Comparison of ENCODE assay signal across 8 cellular contexts in the genomic region with DNA sequence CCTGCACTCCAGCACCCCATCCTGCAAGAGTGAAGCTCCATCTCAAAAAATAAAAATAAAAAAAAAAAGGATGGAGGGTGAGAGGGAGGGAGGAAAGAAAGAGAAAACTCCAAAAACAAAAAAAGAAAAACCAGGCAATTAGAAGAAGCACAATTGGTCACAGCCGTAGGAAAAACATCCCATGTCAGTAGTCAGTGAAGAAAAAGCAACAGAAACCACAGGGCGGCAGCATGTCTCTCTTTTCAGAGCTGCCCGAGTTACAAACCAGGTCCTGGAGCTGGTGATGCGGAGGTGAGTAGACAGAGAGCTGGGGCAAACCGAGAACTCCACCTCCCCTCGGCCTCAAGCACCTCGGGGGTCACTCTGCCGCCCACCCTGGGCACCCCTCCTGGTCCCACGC. TPM values are rescaled to one million over a fixed set of nuclear protein-coding genes. Genes with fewer than 3 reads are reported as not detected.
DNase-seq lines count a peak whose midpoint lies in the region; ATAC-seq and TF ChIP-seq lines count a peak whose summit lies in the region.
"Not testable (repeated sequence)": the region's sequence is repeated elsewhere in the genome, so short reads cannot be mapped to it uniquely, and the experiment has no call there.

No MANE protein-coding gene starts in this region.

- H3K27me3 Mint-ChIP-seq in CD4-positive, CD25-positive, alpha-beta regulatory T cell; activated T-cell treated with anti-CD3 and anti-CD28 coated beads, Interleukin-2, amount 50 U/mL, for 24 hours: not testable (repeated sequence)

- H3K4me3 ChIP-seq in CD4-positive, CD25-positive, alpha-beta regulatory T cell (ENCODE audit: low read depth, low read length); HFF-Myc (replicated peaks; ENCODE audit: low read depth, low read length); OCI-LY3 (ENCODE audit: low read length): not testable (repeated sequence)
- H3K4me3 ChIP-seq in coronary artery: peak overlapping the region; percentile 68

- peak overlapping the region in 1 of 3 donors; percentile 84 for H3K27ac Mint-ChIP-seq in CD4-positive, CD25-positive, alpha-beta regulatory T cell
- H3K27ac Mint-ChIP-seq in activated T-cell treated with anti-CD3 and anti-CD28 coated beads, Interleukin-2, amount 50 U/mL, for 24 hours: peak overlapping the region; percentile 66

- H3K4me3 Mint-ChIP-seq in CD4-positive, CD25-positive, alpha-beta regulatory T cell: peak overlapping the region in 2 of 4 donors; percentile 51 to 58
- H3K4me3 Mint-ChIP-seq in activated T-cell treated with anti-CD3 and anti-CD28 coated beads, Interleukin-2, amount 50 U/mL, for 24 hours: not testable (repeated sequence)

- peaks cover 0 to 17% (median 1%) of the 10 kb centered on the region in 4 donors for H3K4me1 Mint-ChIP-seq in CD4-positive, CD25-positive, alpha-beta regulatory T cell
- H3K4me1 Mint-ChIP-seq in activated T-cell treated with anti-CD3 and anti-CD28 coated beads, Interleukin-2, amount 50 U/mL, for 24 hours (ENCODE audit: low read depth): peaks cover 16% of the 10 kb centered on the region

- not testable (repeated sequence) for H3K36me3 Mint-ChIP-seq in CD4-positive, CD25-positive, alpha-beta regulatory T cell; activated T-cell treated with anti-CD3 and anti-CD28 coated beads, Interleukin-2, amount 50 U/mL, for 24 hours (ENCODE audit: low read depth)

- not testable (repeated sequence) for H3K27ac ChIP-seq in CD4-positive, CD25-positive, alpha-beta regulatory T cell (ENCODE audit: insufficient read depth, low read length, poor library complexity, severe bottlenecking); OCI-LY3 (ENCODE audit: low read length)
- peak overlapping the region; percentile 98 to 99 for H3K27ac ChIP-seq in coronary artery
- H3K27ac ChIP-seq in substantia nigra (ENCODE audit: low read depth, low read length, poor library complexity, severe bottlenecking): peak overlapping the region; percentile 33

- H2AFZ ChIP-seq in OCI-LY3 (ENCODE audit: low read depth, low read length): not testable (repeated sequence)

- not testable (repeated sequence) for H3K9me3 Mint-ChIP-seq in CD4-positive, CD25-positive, alpha-beta regulatory T cell; activated T-cell treated with anti-CD3 and anti-CD28 coated beads, Interleukin-2, amount 50 U/mL, for 24 hours

- not testable (repeated sequence) for H3K79me2 ChIP-seq in OCI-LY3 (ENCODE audit: low read length)

- TF ChIP-seq CTCF in HFF-Myc (IDR thresholded peaks at IDR 0.05; ENCODE audit: low read depth, low read length, missing control alignments) (peak; percentile 46), OCI-LY3 (IDR thresholded peaks at IDR 0.05; ENCODE audit: low read depth, low read length) (peak; percentile 50), coronary artery (IDR thresholded peaks at IDR 0.05) (peak; percentile 30)

- H3K4me2 ChIP-seq in OCI-LY3 (ENCODE audit: low read length): peak overlapping the region; percentile 2; the same call in 1 of the 2 replicates

- peak; percentile 52 to 54 for ATAC-seq in CD4-positive, CD25-positive, alpha-beta regulatory T cell (ENCODE audit: low read depth in 2 of 2)

- not testable (repeated sequence) for H4K20me1 ChIP-seq in OCI-LY3 (ENCODE audit: insufficient read depth, low read length)

- H3K36me3 ChIP-seq in CD4-positive, CD25-positive, alpha-beta regulatory T cell (ENCODE audit: control insufficient read depth, insufficient read depth, low read length); OCI-LY3 (replicated peaks; ENCODE audit: low read depth, low read length): not testable (repeated sequence)

- H3K9ac ChIP-seq in OCI-LY3 (ENCODE audit: low read length): not testable (repeated sequence)

- H3K4me1 ChIP-seq in CD4-positive, CD25-positive, alpha-beta regulatory T cell (ENCODE audit: control insufficient read depth, insufficient read depth, low read length, poor library complexity, severe bottlenecking); OCI-LY3 (ENCODE audit: low read length): not testable (repeated sequence)

- H3K27me3 ChIP-seq in CD4-positive, CD25-positive, alpha-beta regulatory T cell (ENCODE audit: control insufficient read depth, insufficient read depth, low read length); OCI-LY3 (ENCODE audit: low read depth, low read length): not testable (repeated sequence)

- H3K9me3 ChIP-seq in CD4-positive, CD25-positive, alpha-beta regulatory T cell (ENCODE audit: control insufficient read depth in 2 of 2, low read length in 2 of 2); OCI-LY3 (ENCODE audit: insufficient read depth, low read length): not testable (repeated sequence)

- DNase-seq in CD4-positive, CD25-positive, alpha-beta regulatory T cell: peak in 2 of 3 donors; percentile 28 to 35
- DNase-seq in HFF-Myc (ENCODE audit: extremely low read depth, low read depth) (peak; percentile 37), hypothalamus (lab: John Stamatoyannopoulos, UW) (peak in 35 of 51 donors; percentile 17 to 81 (median 42)), nucleus accumbens (lab: John Stamatoyannopoulos, UW) (peak in 41 of 56 donors; percentile 9 to 85 (median 41)), substantia nigra (lab: John Stamatoyannopoulos, UW) (peak in 38 of 49 donors; percentile 19 to 77 (median 56))
- DNase-seq in activated T-cell treated with anti-CD3 and anti-CD28 coated beads, Interleukin-2, amount 50 U/mL, for 24 hours; coronary artery (ENCODE audit: low spot score): not testable (repeated sequence)

RNA-seq across cellular contexts. Expression of a gene that starts 14.4 kb away (rescaled TPM):
- total RNA-seq in CD4-positive, CD25-positive, alpha-beta regulatory T cell: 86.1 TPM
- polyA plus RNA-seq in CD4-positive, CD25-positive, alpha-beta regulatory T cell: 1 to 10 TPM; 1.4 to 4.4 (median 2.6) TPM

RNA-seq across cellular contexts. Expression of a gene that starts 27.1 kb away (rescaled TPM):
- total RNA-seq in CD4-positive, CD25-positive, alpha-beta regulatory T cell: not detected
- polyA plus RNA-seq in CD4-positive, CD25-positive, alpha-beta regulatory T cell: 1 to 10 TPM in 2 of 4 donors, under 1 TPM in 2; 0.38 to 1.2 (median 0.93) TPM

RNA-seq across cellular contexts. Expression of a gene that starts 34.3 kb away (rescaled TPM):
- 33.4 TPM for total RNA-seq in CD4-positive, CD25-positive, alpha-beta regulatory T cell
- 1 to 10 TPM; 4.0 to 7.3 (median 4.8) TPM for polyA plus RNA-seq in CD4-positive, CD25-positive, alpha-beta regulatory T cell
